19 cellular contexts compared by ENCODE assay signal in the genomic region with DNA sequence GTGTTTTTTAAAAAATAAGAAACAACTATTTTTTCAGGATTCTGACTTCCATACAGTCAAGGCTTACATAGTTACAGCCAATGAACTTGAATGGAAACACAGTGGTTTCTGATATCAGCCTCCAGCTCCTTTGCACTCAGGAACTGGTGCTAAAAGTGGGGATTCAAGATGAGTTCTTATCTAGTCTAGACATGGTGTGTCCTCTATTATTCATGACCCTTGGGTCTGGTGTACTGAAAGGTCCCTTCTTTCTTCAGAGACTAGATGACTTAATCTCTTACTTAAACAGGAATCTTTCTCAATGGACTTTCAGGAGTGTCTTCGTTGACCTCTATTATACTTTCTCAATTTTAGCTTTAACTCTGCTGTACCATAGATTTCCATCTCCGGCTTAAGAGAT.
"Had no signal": no experiment of that assay in that cellular context is flagged by ENCODE, and none has a peak within 500 bp of the region (broad histone marks: within the 10 kb centered on the region; RNA-seq: fewer than 3 reads in every experiment).

No MANE protein-coding gene starts in this region.

- H3K4me3 Mint-ChIP-seq: immature natural killer cell; natural killer cell treated with Interleukin-12 subunit alpha and Interleukin-12 subunit beta and Interleukin-15 and Interleukin-18, amount 100 ng/mL, for 72 hours; type B pancreatic cell had no signal

- DNase-seq: colonic mucosa; dermis blood vessel endothelial cell; esophagus squamous epithelium; glutamatergic neuron; immature natural killer cell; left ventricle myocardium inferior; midbrain; psoas muscle; retina; right lobe of liver; stimulated activated CD4-positive, alpha-beta T cell treated with anti-CD3 and anti-CD28 coated beads, Interleukin-2, amount 100 ng/mL, for 24 hours; stimulated activated CD4-positive, alpha-beta T cell treated with anti-CD3 and anti-CD28 coated beads, Interleukin-4, amount 100 ng/mL, for 4 hours; stimulated activated naive CD4-positive, alpha-beta T cell; stomach had no signal

- H3K4me1 Mint-ChIP-seq: immature natural killer cell had no signal

- H3K27ac Mint-ChIP-seq: immature natural killer cell, type B pancreatic cell had no signal

- H3K36me3 ChIP-seq: colonic mucosa, esophagus squamous epithelium, gastroesophageal sphincter, left ventricle myocardium inferior, right lobe of liver, stomach, vagina had no signal

- ATAC-seq: gastroesophageal sphincter; natural killer cell treated with Interleukin-12 subunit alpha and Interleukin-12 subunit beta and Interleukin-15 and Interleukin-18, amount 100 ng/mL, for 72 hours had no signal

- H3K4me3 ChIP-seq: colonic mucosa, esophagus squamous epithelium, gastroesophageal sphincter, left ventricle myocardium inferior, lung, psoas muscle, right lobe of liver, stomach, vagina had no signal

- H3K4me1 ChIP-seq: colonic mucosa, esophagus squamous epithelium, gastroesophageal sphincter, left ventricle myocardium inferior, psoas muscle, right lobe of liver, vagina had no signal

- H3K9me3 ChIP-seq: colonic mucosa, esophagus squamous epithelium, gastroesophageal sphincter, left ventricle myocardium inferior, psoas muscle, right lobe of liver, stomach, vagina had no signal

- H3K27me3 Mint-ChIP-seq: natural killer cell treated with Interleukin-12 subunit alpha and Interleukin-12 subunit beta and Interleukin-15 and Interleukin-18, amount 100 ng/mL, for 72 hours had no signal

- H3K27me3 ChIP-seq: colonic mucosa, esophagus squamous epithelium, gastroesophageal sphincter, right lobe of liver, stomach, vagina had no signal

- H3K36me3 Mint-ChIP-seq: immature natural killer cell; natural killer cell treated with Interleukin-12 subunit alpha and Interleukin-12 subunit beta and Interleukin-15 and Interleukin-18, amount 100 ng/mL, for 72 hours; type B pancreatic cell had no signal

- H3K27ac ChIP-seq: colonic mucosa, esophagus squamous epithelium, gastroesophageal sphincter, left ventricle myocardium inferior, psoas muscle, right lobe of liver, stomach, vagina had no signal
